In genomic region chr15:42494998-42495360, GRCh38 we compare ENCODE assay signal across 1 cellular context.
A peak's percentile ranks its signal among the peaks of the same experiment; 100 is the strongest.
TF ChIP-seq lines count a peak whose summit lies in the region.

No MANE protein-coding gene starts in this region.

TF ChIP-seq in GM12878, 131 proteins besides CTCF, POLR2A, EP300 and RAD21:
- TF ChIP-seq GABPA (IDR thresholded peaks at IDR 0.05; ENCODE audit: low read depth) (0 out of 2 replicates have a peak, but pooled peaks have one; percentile 25), HSF1 (IDR thresholded peaks at IDR 0.05; ENCODE audit: low read depth, low read length) (peak; percentile 82; the same call in 1 of the 2 replicates), PKNOX1 (IDR thresholded peaks at IDR 0.05) (no peak)
